28 cellular contexts compared by ENCODE assay signal in genomic region chr7:138902156-138902555, GRCh38.
DNase-seq lines count a peak whose midpoint lies in the region; ATAC-seq and FAIRE-seq lines count a peak whose summit lies in the region.
"Had no signal": no experiment of that assay in that cellular context is flagged by ENCODE, and none has a peak within 500 bp of the region (broad histone marks: within the 10 kb centered on the region; RNA-seq: fewer than 3 reads in every experiment).

No MANE protein-coding gene starts in this region.

- H3K36me3 ChIP-seq in CD4-positive, alpha-beta memory T cell (ENCODE audit: insufficient read depth, low read length) = no peaks in the 10 kb centered on the region
- H3K36me3 ChIP-seq in naive thymus-derived CD4-positive, alpha-beta T cell (ENCODE audit: control insufficient read depth in 2 of 3, insufficient read depth in 3 of 3, low read length in 3 of 3) = no peaks in the 10 kb centered on the region
- H3K36me3 ChIP-seq: Peyer's patch, thoracic aorta had no signal

- CTCF ChIA-PET in activated CD4-positive, alpha-beta memory T cell treated with anti-CD3 and anti-CD28 coated beads for 36 hours (lab: Charles Lee) = interaction anchor here (0.9 to 3.0 kb wide), 2 partner anchors 16 to 84 kb away, joined by 3 to 15 read pairs; no protein-coding TSS in a partner anchor
- CTCF ChIA-PET in activated CD4-positive, alpha-beta memory T cell treated with anti-CD3 and anti-CD28 coated beads, Interleukin-2, amount 10 ng/mL, durations not matched to agents 7 days and 5 days (lab: Charles Lee) = interaction anchor here (5.7 kb wide), 1 partner anchor 16 kb away, joined by 40 read pairs; no protein-coding TSS in a partner anchor
- CTCF ChIA-PET in CD4-positive, alpha-beta memory T cell (lab: Charles Lee; ENCODE audit: partially characterized antibody) = interaction anchor here (2.2 to 4.3 kb wide), 2 partner anchors 14 to 16 kb away, joined by 8 to 34 read pairs; no protein-coding TSS in a partner anchor
- CTCF ChIA-PET in activated CD8-positive, alpha-beta T cell treated with anti-CD3 and anti-CD28 coated beads, Interleukin-2, amount 10 ng/mL, durations not matched to agents 7 days and 5 days (lab: Charles Lee) = interaction anchor here (0.7 to 15.9 kb wide), 3 partner anchors 15 to 122 kb away, joined by 3 to 154 read pairs (median 3); no protein-coding TSS in a partner anchor
- CTCF ChIA-PET in naive thymus-derived CD4-positive, alpha-beta T cell (lab: Charles Lee) = interaction anchor here (0.6 to 4.2 kb wide), 3 partner anchors 16 to 115 kb away, joined by 3 to 24 read pairs (median 4); no protein-coding TSS in a partner anchor

- peak; percentile 40 for DNase-seq in activated CD4-positive, alpha-beta memory T cell treated with anti-CD3 and anti-CD28 coated beads for 36 hours
- DNase-seq in activated CD4-positive, alpha-beta memory T cell treated with anti-CD3 and anti-CD28 coated beads, Interleukin-2, amount 10 ng/mL, durations not matched to agents 7 days and 5 days = no peak
- no peak for DNase-seq in CD4-positive, alpha-beta memory T cell
- DNase-seq in activated CD8-positive, alpha-beta T cell treated with anti-CD3 and anti-CD28 coated beads, Interleukin-2, amount 10 ng/mL, durations not matched to agents 7 days and 5 days = no peak
- DNase-seq in naive thymus-derived CD4-positive, alpha-beta T cell = peak in 6 of 9 donors; percentile 16 to 44 (median 29)
- DNase-seq in cardiac septum (ENCODE audit: low spot score) = no peak
- DNase-seq in DMS 273 treated with DMSO at 0.1 percent for 48 hours (lab: John Stamatoyannopoulos, UW) = no peak
- DNase-seq in urothelium cell line (ENCODE audit: low spot score) = no peak
- DNase-seq: DMS153; effector memory CD8-positive, alpha-beta T cell; hypothalamus; immature natural killer cell; left cardiac atrium; NCI-H1092; NCI-H1694; NCI-H446 treated with DMSO at 0.1 percent for 48 hours; NCI-H774; Peyer's patch; SIG-M5; stimulated activated naive CD4-positive, alpha-beta T cell treated with Interleukin-2 at 50 U/mL for 16 hours; T1000 had no signal

- no peak for ATAC-seq in activated CD8-positive, alpha-beta T cell treated with anti-CD3 and anti-CD28 coated beads, Interleukin-2, amount 10 ng/mL, durations not matched to agents 7 days and 5 days
- no peak for ATAC-seq in naive thymus-derived CD4-positive, alpha-beta T cell
- ATAC-seq: effector memory CD8-positive, alpha-beta T cell; left cardiac atrium had no signal

- no peaks in the 10 kb centered on the region for H3K9me3 Mint-ChIP-seq in activated CD4-positive, alpha-beta memory T cell treated with anti-CD3 and anti-CD28 coated beads for 36 hours
- H3K9me3 Mint-ChIP-seq in activated CD4-positive, alpha-beta memory T cell treated with anti-CD3 and anti-CD28 coated beads, Interleukin-2, amount 10 ng/mL, durations not matched to agents 7 days and 5 days = no peaks in the 10 kb centered on the region
- peaks cover 0 to 2% (median 0%) of the 10 kb centered on the region in 8 donors for H3K9me3 Mint-ChIP-seq in CD4-positive, alpha-beta memory T cell
- H3K9me3 Mint-ChIP-seq in activated CD8-positive, alpha-beta T cell treated with anti-CD3 and anti-CD28 coated beads, Interleukin-2, amount 10 ng/mL, durations not matched to agents 7 days and 5 days (ENCODE audit: insufficient read depth) = no peaks in the 10 kb centered on the region
- peaks cover 0 to 5% (median 0%) of the 10 kb centered on the region in 11 donors for H3K9me3 Mint-ChIP-seq in naive thymus-derived CD4-positive, alpha-beta T cell
- H3K9me3 Mint-ChIP-seq: effector memory CD8-positive, alpha-beta T cell; immature natural killer cell; nephron had no signal

- H3K4me3 ChIP-seq in CD4-positive, alpha-beta memory T cell (ENCODE audit: low read length in 2 of 2) = no peak overlapping the region
- H3K4me3 ChIP-seq in naive thymus-derived CD4-positive, alpha-beta T cell (ENCODE audit: low read length) = no peak overlapping the region
- H3K4me3 ChIP-seq: lung, Peyer's patch, thoracic aorta had no signal

- POLR2A ChIA-PET in activated CD4-positive, alpha-beta memory T cell treated with anti-CD3 and anti-CD28 coated beads for 36 hours (lab: Charles Lee) = no interaction called here
- POLR2A ChIA-PET in activated CD4-positive, alpha-beta memory T cell treated with anti-CD3 and anti-CD28 coated beads, Interleukin-2, amount 10 ng/mL, durations not matched to agents 7 days and 5 days (lab: Charles Lee) = interaction anchor here (2.2 kb wide), 1 partner anchor 10 kb away, joined by 7 read pairs; no protein-coding TSS in a partner anchor
- POLR2A ChIA-PET in CD4-positive, alpha-beta memory T cell (lab: Charles Lee; ENCODE audit: partially characterized antibody) = interaction anchor here (0.6 to 3.3 kb wide), 5 partner anchors 11 to 772 kb away, joined by 3 to 16 read pairs (median 5); no protein-coding TSS in a partner anchor
- POLR2A ChIA-PET in activated CD8-positive, alpha-beta T cell treated with anti-CD3 and anti-CD28 coated beads, Interleukin-2, amount 10 ng/mL, durations not matched to agents 7 days and 5 days (lab: Charles Lee) = no interaction called here
- POLR2A ChIA-PET in naive thymus-derived CD4-positive, alpha-beta T cell (lab: Charles Lee) = interaction anchor here (0.9 to 1.0 kb wide), 4 partner anchors 10 to 231 kb away, joined by 3 to 7 read pairs (median 6); a partner anchor contains a TSS

- H3K27me3 ChIP-seq in CD4-positive, alpha-beta memory T cell (ENCODE audit: insufficient read depth, low read length) = no peaks in the 10 kb centered on the region
- no peaks in the 10 kb centered on the region for H3K27me3 ChIP-seq in naive thymus-derived CD4-positive, alpha-beta T cell (ENCODE audit: control insufficient read depth in 2 of 2, insufficient read depth in 2 of 2, low read length in 2 of 2)
- H3K27me3 ChIP-seq: Peyer's patch had no signal

- H3K27me3 Mint-ChIP-seq in activated CD4-positive, alpha-beta memory T cell treated with anti-CD3 and anti-CD28 coated beads for 36 hours = peaks cover 26% of the 10 kb centered on the region
- H3K27me3 Mint-ChIP-seq in activated CD4-positive, alpha-beta memory T cell treated with anti-CD3 and anti-CD28 coated beads, Interleukin-2, amount 10 ng/mL, durations not matched to agents 7 days and 5 days = peaks cover 44% of the 10 kb centered on the region
- peaks cover 6 to 12% of the 10 kb centered on the region in 2 donors for H3K27me3 Mint-ChIP-seq in CD4-positive, alpha-beta memory T cell
- H3K27me3 Mint-ChIP-seq in activated CD8-positive, alpha-beta T cell treated with anti-CD3 and anti-CD28 coated beads, Interleukin-2, amount 10 ng/mL, durations not matched to agents 7 days and 5 days (ENCODE audit: low read depth) = peaks cover 21% of the 10 kb centered on the region
- H3K27me3 Mint-ChIP-seq in naive thymus-derived CD4-positive, alpha-beta T cell = peaks cover 0 to 57% (median 4%) of the 10 kb centered on the region in 5 donors

- no peaks in the 10 kb centered on the region for H3K36me3 Mint-ChIP-seq in activated CD4-positive, alpha-beta memory T cell treated with anti-CD3 and anti-CD28 coated beads for 36 hours
- H3K36me3 Mint-ChIP-seq in activated CD4-positive, alpha-beta memory T cell treated with anti-CD3 and anti-CD28 coated beads, Interleukin-2, amount 10 ng/mL, durations not matched to agents 7 days and 5 days (ENCODE audit: low read depth) = no peaks in the 10 kb centered on the region
- H3K36me3 Mint-ChIP-seq in CD4-positive, alpha-beta memory T cell = peaks cover 0 to 2% of the 10 kb centered on the region in 2 donors
- peaks cover 16% of the 10 kb centered on the region for H3K36me3 Mint-ChIP-seq in activated CD8-positive, alpha-beta T cell treated with anti-CD3 and anti-CD28 coated beads, Interleukin-2, amount 10 ng/mL, durations not matched to agents 7 days and 5 days (ENCODE audit: low read depth)
- H3K36me3 Mint-ChIP-seq in naive thymus-derived CD4-positive, alpha-beta T cell = peaks cover 0 to 2% (median 0%) of the 10 kb centered on the region in 5 donors
- H3K36me3 Mint-ChIP-seq: immature natural killer cell had no signal

- H3K4me3 Mint-ChIP-seq in activated CD4-positive, alpha-beta memory T cell treated with anti-CD3 and anti-CD28 coated beads for 36 hours = no peak overlapping the region
- H3K4me3 Mint-ChIP-seq in activated CD4-positive, alpha-beta memory T cell treated with anti-CD3 and anti-CD28 coated beads, Interleukin-2, amount 10 ng/mL, durations not matched to agents 7 days and 5 days = no peak overlapping the region
- peak overlapping the region in 6 of 8 donors; percentile 12 to 46 (median 24) for H3K4me3 Mint-ChIP-seq in CD4-positive, alpha-beta memory T cell
- peak overlapping the region; percentile 28 for H3K4me3 Mint-ChIP-seq in activated CD8-positive, alpha-beta T cell treated with anti-CD3 and anti-CD28 coated beads, Interleukin-2, amount 10 ng/mL, durations not matched to agents 7 days and 5 days
- peak overlapping the region; percentile 57 to 94 (median 81) for H3K4me3 Mint-ChIP-seq in naive thymus-derived CD4-positive, alpha-beta T cell
- H3K4me3 Mint-ChIP-seq: immature natural killer cell, nephron had no signal

- H3K4me1 ChIP-seq in CD4-positive, alpha-beta memory T cell (ENCODE audit: insufficient read depth, low read length) = peaks cover 40% of the 10 kb centered on the region
- peaks cover 20 to 39% of the 10 kb centered on the region in 2 donors for H3K4me1 ChIP-seq in naive thymus-derived CD4-positive, alpha-beta T cell (ENCODE audit: control insufficient read depth in 2 of 2, insufficient read depth in 2 of 2, low read length in 2 of 2)
- H3K4me1 ChIP-seq: Peyer's patch had no signal

- no peak overlapping the region for H3K27ac ChIP-seq in CD4-positive, alpha-beta memory T cell (ENCODE audit: low read depth, low read length)
- H3K27ac ChIP-seq in naive thymus-derived CD4-positive, alpha-beta T cell (ENCODE audit: low read depth, low read length) = no peak overlapping the region
- H3K27ac ChIP-seq: Peyer's patch, thoracic aorta, VCaP had no signal

- H3K9me3 ChIP-seq in CD4-positive, alpha-beta memory T cell (ENCODE audit: control insufficient read depth in 1 of 2, low read length in 2 of 2) = no peaks in the 10 kb centered on the region
- H3K9me3 ChIP-seq in naive thymus-derived CD4-positive, alpha-beta T cell (ENCODE audit: control insufficient read depth in 2 of 3, low read length in 3 of 3) = no peaks in the 10 kb centered on the region
- H3K9me3 ChIP-seq: Peyer's patch, thoracic aorta had no signal

- intact Hi-C loops in activated CD4-positive, alpha-beta memory T cell treated with anti-CD3 and anti-CD28 coated beads for 36 hours (cut with micrococcal nuclease) = loop anchor here (2.0 to 5.0 kb wide), 2 partner anchors 25 to 145 kb away; no protein-coding TSS in a partner anchor
- intact Hi-C loops in CD4-positive, alpha-beta memory T cell (cut with micrococcal nuclease) = loop anchor here (2.0 kb wide), 1 partner anchor 79 kb away; the partner anchor contains the start of gene KIAA1549
- intact Hi-C loops in naive thymus-derived CD4-positive, alpha-beta T cell (cut with micrococcal nuclease) = loop anchor here (2.0 to 10.0 kb wide), 7 partner anchors 80 to 440 kb away; partner anchors contain the start of genes FMC1 (in 2 of the 2), UBN2 (in 2 of the 2), KIAA1549 (in 1 of the 2) and ZC3HAV1L (in 1 of the 2)
- intact Hi-C loops in cardiac septum (cut with DNase I) = no loop called here

- no peak overlapping the region for H3K27ac Mint-ChIP-seq in activated CD4-positive, alpha-beta memory T cell treated with anti-CD3 and anti-CD28 coated beads for 36 hours
- H3K27ac Mint-ChIP-seq in activated CD4-positive, alpha-beta memory T cell treated with anti-CD3 and anti-CD28 coated beads, Interleukin-2, amount 10 ng/mL, durations not matched to agents 7 days and 5 days = no peak overlapping the region
- peak overlapping the region in 5 of 7 donors; percentile 4 to 74 (median 34) for H3K27ac Mint-ChIP-seq in CD4-positive, alpha-beta memory T cell
- peak overlapping the region; percentile 74 for H3K27ac Mint-ChIP-seq in activated CD8-positive, alpha-beta T cell treated with anti-CD3 and anti-CD28 coated beads, Interleukin-2, amount 10 ng/mL, durations not matched to agents 7 days and 5 days
- H3K27ac Mint-ChIP-seq in naive thymus-derived CD4-positive, alpha-beta T cell = peak overlapping the region; percentile 52 to 93 (median 77)
- H3K27ac Mint-ChIP-seq: effector memory CD8-positive, alpha-beta T cell; immature natural killer cell; nephron had no signal

- H3K4me1 Mint-ChIP-seq in activated CD4-positive, alpha-beta memory T cell treated with anti-CD3 and anti-CD28 coated beads for 36 hours (ENCODE audit: low read depth) = peaks cover 39% of the 10 kb centered on the region
- H3K4me1 Mint-ChIP-seq in activated CD4-positive, alpha-beta memory T cell treated with anti-CD3 and anti-CD28 coated beads, Interleukin-2, amount 10 ng/mL, durations not matched to agents 7 days and 5 days = peaks cover 53% of the 10 kb centered on the region
- H3K4me1 Mint-ChIP-seq in CD4-positive, alpha-beta memory T cell = peaks cover 26 to 57% (median 35%) of the 10 kb centered on the region in 4 donors
- H3K4me1 Mint-ChIP-seq in activated CD8-positive, alpha-beta T cell treated with anti-CD3 and anti-CD28 coated beads, Interleukin-2, amount 10 ng/mL, durations not matched to agents 7 days and 5 days (ENCODE audit: low read depth) = peaks cover 69% of the 10 kb centered on the region
- peaks cover 28 to 72% (median 62%) of the 10 kb centered on the region in 7 donors for H3K4me1 Mint-ChIP-seq in naive thymus-derived CD4-positive, alpha-beta T cell
- H3K4me1 Mint-ChIP-seq: immature natural killer cell had no signal

- FAIRE-seq in urothelium cell line (lab: Jason Lieb, UNC) = no peak
- FAIRE-seq: A204.1, GM12892, H54 had no signal

Comparison
In these comparisons a context has a peak if more than half of its experiments do, and no peak if none do; other contexts are left out.
1. DNase-seq: peak in activated CD4-positive, alpha-beta memory T cell treated with anti-CD3 and anti-CD28 coated beads for 36 hours (single experiment) and naive thymus-derived CD4-positive, alpha-beta T cell (6 of 9); none in activated CD4-positive, alpha-beta memory T cell treated with anti-CD3 and anti-CD28 coated beads, Interleukin-2, amount 10 ng/mL, durations not matched to agents 7 days and 5 days (single experiment), CD4-positive, alpha-beta memory T cell (0 of 5), activated CD8-positive, alpha-beta T cell treated with anti-CD3 and anti-CD28 coated beads, Interleukin-2, amount 10 ng/mL, durations not matched to agents 7 days and 5 days (single experiment), cardiac septum (single experiment), DMS 273 treated with DMSO at 0.1 percent for 48 hours (single experiment) and urothelium cell line (single experiment).
2. POLR2A ChIA-PET loops: an anchor here in activated CD4-positive, alpha-beta memory T cell treated with anti-CD3 and anti-CD28 coated beads, Interleukin-2, amount 10 ng/mL, durations not matched to agents 7 days and 5 days (2.2 kb wide), CD4-positive, alpha-beta memory T cell (0.6 to 3.3 kb wide) and naive thymus-derived CD4-positive, alpha-beta T cell (0.9 to 1.0 kb wide); none called in activated CD4-positive, alpha-beta memory T cell treated with anti-CD3 and anti-CD28 coated beads for 36 hours and activated CD8-positive, alpha-beta T cell treated with anti-CD3 and anti-CD28 coated beads, Interleukin-2, amount 10 ng/mL, durations not matched to agents 7 days and 5 days.
3. H3K27ac Mint-ChIP-seq: peak in CD4-positive, alpha-beta memory T cell (5 of 7), activated CD8-positive, alpha-beta T cell treated with anti-CD3 and anti-CD28 coated beads, Interleukin-2, amount 10 ng/mL, durations not matched to agents 7 days and 5 days (single experiment) and naive thymus-derived CD4-positive, alpha-beta T cell (9 of 9); none in activated CD4-positive, alpha-beta memory T cell treated with anti-CD3 and anti-CD28 coated beads for 36 hours (single experiment) and activated CD4-positive, alpha-beta memory T cell treated with anti-CD3 and anti-CD28 coated beads, Interleukin-2, amount 10 ng/mL, durations not matched to agents 7 days and 5 days (single experiment).
4. H3K4me3 Mint-ChIP-seq: peak in CD4-positive, alpha-beta memory T cell (6 of 8), activated CD8-positive, alpha-beta T cell treated with anti-CD3 and anti-CD28 coated beads, Interleukin-2, amount 10 ng/mL, durations not matched to agents 7 days and 5 days (single experiment) and naive thymus-derived CD4-positive, alpha-beta T cell (10 of 10); none in activated CD4-positive, alpha-beta memory T cell treated with anti-CD3 and anti-CD28 coated beads for 36 hours (single experiment) and activated CD4-positive, alpha-beta memory T cell treated with anti-CD3 and anti-CD28 coated beads, Interleukin-2, amount 10 ng/mL, durations not matched to agents 7 days and 5 days (single experiment).